ENCODE assay signal across 19 cellular contexts in genomic region chr6:56041591-56041990, GRCh38.
DNase-seq lines count a peak whose midpoint lies in the region; ATAC-seq and TF ChIP-seq lines count a peak whose summit lies in the region.
"Had no signal": no experiment of that assay in that cellular context is flagged by ENCODE, and none has a peak within 500 bp of the region (broad histone marks: within the 10 kb centered on the region; RNA-seq: fewer than 3 reads in every experiment).

No MANE protein-coding gene starts in this region.

- H3K27me3 Mint-ChIP-seq in endothelial cell (ENCODE audit: unreplicated experiment): no peaks in the 10 kb centered on the region
- H3K27me3 Mint-ChIP-seq: CD4-positive, alpha-beta T cell; CD8-positive, alpha-beta memory T cell had no signal

- H3K27ac ChIP-seq in osteoblast (ENCODE audit: low read depth, low read length): peak overlapping the region; percentile 80
- H3K27ac ChIP-seq: 22Rv1; BLaER1 treated with 17β-estradiol and CSF1 and Interleukin-3, amounts not matched to agents 10 nM and 100 nM had no signal

- H3K9me3 ChIP-seq in adipocyte (ENCODE audit: control insufficient read depth, low read length) (peaks cover 5% of the 10 kb centered on the region), osteoblast (ENCODE audit: low read depth, low read length) (no peaks in the 10 kb centered on the region)
- H3K9me3 ChIP-seq: BE2C had no signal

- H3K4me1 Mint-ChIP-seq in endothelial cell (ENCODE audit: unreplicated experiment): no peaks in the 10 kb centered on the region
- H3K4me1 Mint-ChIP-seq: CD8-positive, alpha-beta memory T cell had no signal

- no peaks in the 10 kb centered on the region for H4K20me1 ChIP-seq in osteoblast (ENCODE audit: insufficient read depth, low read length)
- H4K20me1 ChIP-seq: BLaER1 treated with 17β-estradiol and CSF1 and Interleukin-3, amounts not matched to agents 10 nM and 100 nM had no signal

- H3K36me3 Mint-ChIP-seq in endothelial cell (ENCODE audit: low read depth, unreplicated experiment): no peaks in the 10 kb centered on the region
- H3K36me3 Mint-ChIP-seq: CD8-positive, alpha-beta memory T cell had no signal

- TF ChIP-seq CTCF in osteoblast (IDR thresholded peaks at IDR 0.05; ENCODE audit: extremely low read depth, low read depth, low read length) (no peak), endothelial cell (IDR thresholded peaks at IDR 0.05; ENCODE audit: unreplicated experiment) (no peak), foreskin fibroblast (IDR thresholded peaks at IDR 0.05; ENCODE audit: low read depth, low read length) (no peak)

- H3K36me3 ChIP-seq in adipocyte (ENCODE audit: control insufficient read depth, insufficient read depth, low read length, severe bottlenecking) (no peaks in the 10 kb centered on the region), osteoblast (ENCODE audit: insufficient read depth, low read length) (no peaks in the 10 kb centered on the region)
- H3K36me3 ChIP-seq: BE2C; BLaER1 treated with 17β-estradiol and CSF1 and Interleukin-3, amounts not matched to agents 10 nM and 100 nM had no signal

- H3K9ac ChIP-seq in adipocyte (ENCODE audit: low read length): no peak overlapping the region
- H3K9ac ChIP-seq: BLaER1 treated with 17β-estradiol and CSF1 and Interleukin-3, amounts not matched to agents 10 nM and 100 nM had no signal

- H2AFZ ChIP-seq in osteoblast (ENCODE audit: low read length): no peak overlapping the region

- H3K4me2 ChIP-seq in osteoblast (ENCODE audit: insufficient read depth, low read length): no peak overlapping the region

- intact Hi-C loops in left ventricle myocardium superior (cut with micrococcal nuclease): no loop called here

- peak; percentile 41 for DNase-seq in NCI-H82 (lab: John Stamatoyannopoulos, UW)
- no peak for DNase-seq in NCI-H82 treated with DMSO at 0.1 percent for 48 hours (lab: John Stamatoyannopoulos, UW; ENCODE audit: unreplicated experiment)
- DNase-seq in adipocyte (ENCODE audit: low read depth): no peak
- DNase-seq in osteoblast (ENCODE audit: insufficient read length, low spot score, missing footprints): no peak
- no peak for DNase-seq in endothelial cell (ENCODE audit: low spot score)
- no peak for DNase-seq in MV-4-11 (lab: John Stamatoyannopoulos, UW)
- no peak for DNase-seq in foreskin fibroblast
- DNase-seq in left ventricle myocardium superior: no peak
- DNase-seq: ACHN; AML-193; BE2C; CD4-positive, alpha-beta T cell; CD8-positive, alpha-beta memory T cell; DMS153; DND-41; H7 had no signal

- ATAC-seq in left ventricle myocardium superior: no peak

- H3K79me2 ChIP-seq in osteoblast (ENCODE audit: insufficient read depth, low read length): no peaks in the 10 kb centered on the region

- H3K27me3 ChIP-seq in adipocyte (replicated peaks; ENCODE audit: control insufficient read depth, insufficient read depth, low read length): no peaks in the 10 kb centered on the region
- no peaks in the 10 kb centered on the region for H3K27me3 ChIP-seq in osteoblast (ENCODE audit: insufficient read depth, low read length)
- H3K27me3 ChIP-seq: BE2C; BLaER1 treated with 17β-estradiol and CSF1 and Interleukin-3, amounts not matched to agents 10 nM and 100 nM had no signal

- no peak overlapping the region for H3K27ac Mint-ChIP-seq in endothelial cell (ENCODE audit: unreplicated experiment)
- H3K27ac Mint-ChIP-seq: CD14-positive monocyte; CD4-positive, alpha-beta T cell; CD8-positive, alpha-beta memory T cell had no signal

- H3K4me3 ChIP-seq in adipocyte (ENCODE audit: low read length): peak overlapping the region; percentile 9
- no peak overlapping the region for H3K4me3 ChIP-seq in osteoblast (ENCODE audit: insufficient read depth, low read length)
- H3K4me3 ChIP-seq in foreskin fibroblast (ENCODE audit: low read depth in 1 of 2, low read length in 2 of 2): no peak overlapping the region
- H3K4me3 ChIP-seq: BLaER1 treated with 17β-estradiol and CSF1 and Interleukin-3, amounts not matched to agents 10 nM and 100 nM had no signal

- H3K4me1 ChIP-seq in adipocyte (ENCODE audit: control insufficient read depth, insufficient read depth, low read length) (peaks cover 55% of the 10 kb centered on the region), osteoblast (ENCODE audit: insufficient read depth, low read length) (peaks cover 28% of the 10 kb centered on the region)
- H3K4me1 ChIP-seq: BE2C had no signal

- H3K4me3 Mint-ChIP-seq in endothelial cell (ENCODE audit: unreplicated experiment): no peak overlapping the region
- H3K4me3 Mint-ChIP-seq: CD14-positive monocyte; CD4-positive, alpha-beta T cell; CD8-positive, alpha-beta memory T cell had no signal

- H3K9me3 Mint-ChIP-seq in endothelial cell (ENCODE audit: unreplicated experiment): no peaks in the 10 kb centered on the region
